In the genomic region with DNA sequence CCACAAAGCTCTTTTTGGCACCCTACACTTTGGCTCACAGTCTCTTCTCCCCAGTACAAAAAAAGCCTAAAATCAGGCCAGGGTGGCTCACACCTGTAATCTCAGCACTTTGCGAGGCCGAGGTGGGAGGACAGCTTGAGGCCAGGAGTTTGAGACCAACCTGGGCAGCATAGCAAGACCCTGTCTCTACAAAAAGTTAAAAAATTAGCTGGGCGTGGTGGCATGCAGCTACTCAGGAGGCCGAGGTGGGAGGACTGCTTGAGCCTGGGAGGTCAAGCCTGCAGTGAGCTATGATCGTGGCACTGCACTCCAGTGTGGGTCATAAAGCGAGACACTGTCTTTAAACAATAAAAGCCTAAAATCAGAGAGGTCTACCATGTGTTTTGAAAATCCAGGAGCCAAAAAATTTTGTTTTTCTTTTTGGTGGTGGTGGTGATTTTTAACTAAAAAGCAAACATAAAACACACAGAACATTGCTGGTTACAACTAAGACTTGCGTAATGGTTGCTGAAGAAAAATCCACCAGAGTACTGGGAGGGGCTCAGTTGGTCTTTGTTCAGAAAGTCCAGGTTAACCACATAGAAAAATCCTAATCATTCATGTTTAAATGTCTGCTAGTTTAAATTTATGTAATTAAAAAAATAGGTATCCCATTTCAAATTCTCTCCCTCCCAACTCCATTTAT, we compare ENCODE assay signal across 1 cellular context.
TF ChIP-seq lines count a peak whose summit lies in the region.

No MANE protein-coding gene starts in this region.

TF ChIP-seq in H1, 55 proteins besides CTCF, POLR2A, EP300 and RAD21:
- TF ChIP-seq KDM1A (IDR thresholded peaks at IDR 0.05; ENCODE audit: borderline replicate concordance, low read length): peak; percentile 74; the same call in 1 of the 2 replicates
- TF ChIP-seq, protein P1, sequence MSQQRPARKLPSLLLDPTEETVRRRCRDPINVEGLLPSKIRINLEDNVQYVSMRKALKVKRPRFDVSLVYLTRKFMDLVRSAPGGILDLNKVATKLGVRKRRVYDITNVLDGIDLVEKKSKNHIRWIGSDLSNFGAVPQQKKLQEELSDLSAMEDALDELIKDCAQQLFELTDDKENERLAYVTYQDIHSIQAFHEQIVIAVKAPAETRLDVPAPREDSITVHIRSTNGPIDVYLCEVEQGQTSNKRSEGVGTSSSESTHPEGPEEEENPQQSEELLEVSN (IDR thresholded peaks at IDR 0.05): no peak
- TF ChIP-seq RFX5 (IDR thresholded peaks at IDR 0.05; ENCODE audit: borderline replicate concordance, low read depth, low read length): no peak
